8 cellular contexts compared by ENCODE assay signal in the genomic region with DNA sequence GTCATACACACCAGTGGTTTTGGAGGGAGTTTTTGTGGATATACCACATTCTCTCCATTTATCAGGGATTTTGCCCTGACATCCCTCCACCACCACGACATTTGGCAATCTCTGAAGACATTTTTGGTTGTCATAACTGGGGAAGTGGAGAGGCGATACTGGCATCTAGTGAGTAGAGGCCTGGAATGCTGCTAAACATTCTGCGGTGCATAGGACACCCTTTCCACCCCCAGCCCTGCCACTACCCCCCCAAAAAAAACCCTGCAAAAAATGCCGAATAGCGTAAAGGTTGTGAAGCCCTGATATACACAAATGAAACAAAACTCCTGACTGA. TPM values are rescaled to one million over a fixed set of nuclear protein-coding genes. Genes with fewer than 3 reads are reported as not detected.
DNase-seq lines count a peak whose midpoint lies in the region; TF ChIP-seq lines count a peak whose summit lies in the region.

No MANE protein-coding gene starts in this region.

- no peak for TF ChIP-seq CTCF in AG10803 (conservative IDR thresholded peaks at IDR 0.05; ENCODE audit: low read length)
- TF ChIP-seq CTCF in LNCaP clone FGC (IDR thresholded peaks at IDR 0.05; ENCODE audit: control insufficient read depth, extremely low read depth, insufficient read depth): no peak

- peak overlapping the region; percentile 84 for H3K27ac ChIP-seq in caudate nucleus (ENCODE audit: low read depth, low read length)
- no peak overlapping the region for H3K27ac ChIP-seq in mesenchymal stem cell (ENCODE audit: low read length, poor library complexity, severe bottlenecking)

- WGBS in mesenchymal stem cell: 78% methylated on average over 2 of the region's 5 CpGs

- H3K4ac ChIP-seq in mesenchymal stem cell (ENCODE audit: low read depth in 1 of 2, low read length in 2 of 2): no peak overlapping the region

- no peak overlapping the region for H2AFZ ChIP-seq in mesenchymal stem cell (ENCODE audit: low read depth, low read length)

- H3K27me3 ChIP-seq in mesenchymal stem cell (ENCODE audit: control insufficient read depth in 1 of 2, insufficient read depth in 1 of 2, low read length in 2 of 2): peaks cover 4 to 30% of the 10 kb centered on the region in 2 experiments

- H3K23ac ChIP-seq in mesenchymal stem cell (ENCODE audit: low read length in 2 of 2): no peak overlapping the region

- DNase-seq in AG10803 (ENCODE audit: low read depth): peak; percentile 65
- DNase-seq in LNCaP clone FGC (ENCODE audit: low read depth): no peak
- DNase-seq in caudate nucleus (lab: John Stamatoyannopoulos, UW): no peak
- no peak for DNase-seq in mesenchymal stem cell
- DNase-seq in dedifferentiated amniotic fluid mesenchymal stem cell (ENCODE audit: extremely low spot score): no peak
- DNase-seq in NCI-H1436 (lab: John Stamatoyannopoulos, UW): no peak
- no peak for DNase-seq in Ammon's horn (ENCODE audit: low spot score)
- DNase-seq in NCI-H1105 (lab: John Stamatoyannopoulos, UW): no peak

- H3K9me3 ChIP-seq in mesenchymal stem cell (ENCODE audit: control insufficient read depth, low read length): peaks cover 3% of the 10 kb centered on the region

- H4K8ac ChIP-seq in mesenchymal stem cell (ENCODE audit: low read length): no peak overlapping the region

- H3K4me2 ChIP-seq in mesenchymal stem cell (ENCODE audit: low read length, poor library complexity, severe bottlenecking): peak overlapping the region; percentile 99

- peaks cover 11% of the 10 kb centered on the region for H3K79me1 ChIP-seq in mesenchymal stem cell (replicated peaks; ENCODE audit: low read length, poor library complexity, severe bottlenecking)

- no peak overlapping the region for H3K14ac ChIP-seq in mesenchymal stem cell (ENCODE audit: low read length in 2 of 2)

- no peak overlapping the region for H2BK5ac ChIP-seq in mesenchymal stem cell (ENCODE audit: low read depth, low read length, poor library complexity, severe bottlenecking)

- peak overlapping the region; percentile 87 for H3K9ac ChIP-seq in mesenchymal stem cell (ENCODE audit: low read length)

- peaks cover 7% of the 10 kb centered on the region for H3K4me1 ChIP-seq in mesenchymal stem cell (ENCODE audit: control insufficient read depth, insufficient read depth, low read depth, low read length)

- no peak overlapping the region for H4K91ac ChIP-seq in mesenchymal stem cell (ENCODE audit: low read length)

- no peak overlapping the region for H2BK15ac ChIP-seq in mesenchymal stem cell (ENCODE audit: low read depth, poor library complexity, severe bottlenecking)

- no peak overlapping the region for H2BK120ac ChIP-seq in mesenchymal stem cell (ENCODE audit: low read depth, low read length)

- H2AK5ac ChIP-seq in mesenchymal stem cell (ENCODE audit: low read length, severe bottlenecking): no peak overlapping the region

- H3K4me3 ChIP-seq in AG10803 (ENCODE audit: low read length) (peak overlapping the region; percentile 85), LNCaP clone FGC (ENCODE audit: low read depth, low read length) (peak overlapping the region; percentile 78), mesenchymal stem cell (ENCODE audit: insufficient read depth in 1 of 2, low read depth in 1 of 2, low read length in 2 of 2) (peak overlapping the region in 1 of 2 experiments; percentile 89)

- no peak overlapping the region for H3K18ac ChIP-seq in mesenchymal stem cell (ENCODE audit: low read depth in 1 of 2, low read length in 2 of 2)

- no peaks in the 10 kb centered on the region for H3K36me3 ChIP-seq in mesenchymal stem cell (ENCODE audit: control insufficient read depth in 1 of 2, insufficient read depth in 2 of 2, low read depth in 1 of 2, low read length in 2 of 2)

- no peak overlapping the region for H2BK12ac ChIP-seq in mesenchymal stem cell (ENCODE audit: low read length in 2 of 2)

RNA-seq across cellular contexts. Expression of a gene that starts 0.6 kb away (rescaled TPM):
- 15.3 TPM for polyA plus RNA-seq in mesenchymal stem cell (2013, experiment 1 of 2)
- 16.3 TPM for polyA plus RNA-seq in mesenchymal stem cell (2013, experiment 2 of 2)

RNA-seq across cellular contexts. Expression of a gene that starts 27.3 kb away (rescaled TPM):
- not detected for polyA plus RNA-seq in mesenchymal stem cell (2013, experiment 1 of 2)
- polyA plus RNA-seq in mesenchymal stem cell (2013, experiment 2 of 2): not detected

RNA-seq across cellular contexts. Expression of a gene that starts 31.3 kb away (rescaled TPM):
- polyA plus RNA-seq in mesenchymal stem cell (2013, experiment 1 of 2): not detected
- not detected for polyA plus RNA-seq in mesenchymal stem cell (2013, experiment 2 of 2)
